In the genomic region with DNA sequence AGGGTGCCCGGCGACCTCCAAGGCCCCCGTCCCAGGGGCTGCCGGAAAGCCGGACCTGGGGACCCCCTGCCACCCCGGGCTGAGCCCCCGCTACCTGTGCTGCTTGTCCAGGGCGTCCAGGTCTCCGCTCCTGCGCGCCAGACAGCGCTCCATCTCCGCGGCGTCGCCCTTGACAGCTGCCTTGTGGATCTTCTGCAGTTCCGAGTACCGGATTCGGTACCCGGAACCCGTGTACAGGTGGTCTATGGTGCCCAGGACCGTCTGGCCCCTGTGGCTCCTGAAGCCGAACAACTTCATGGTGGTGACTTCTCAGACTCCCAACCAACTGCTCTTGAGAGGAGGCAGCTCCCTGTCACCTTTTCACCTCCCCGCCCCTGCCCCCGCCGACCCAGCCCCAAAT, we compare ENCODE assay signal across 8 cellular contexts.
A peak's percentile ranks its signal among the peaks of the same experiment; 100 is the strongest.
DNase-seq lines count a peak whose midpoint lies in the region; ATAC-seq, FAIRE-seq and TF ChIP-seq lines count a peak whose summit lies in the region.
"Not testable (repeated sequence)": the region's sequence is repeated elsewhere in the genome, so short reads cannot be mapped to it uniquely, and the experiment has no call there.

No MANE protein-coding gene starts in this region.

- H3K9me3 Mint-ChIP-seq in activated CD4-positive, alpha-beta memory T cell treated with anti-CD3 and anti-CD28 coated beads, Interleukin-2, amount 10 ng/mL, durations not matched to agents 7 days and 5 days = not testable (repeated sequence)

- peak overlapping the region; percentile 73 for H3K4me3 Mint-ChIP-seq in activated CD4-positive, alpha-beta memory T cell treated with anti-CD3 and anti-CD28 coated beads, Interleukin-2, amount 10 ng/mL, durations not matched to agents 7 days and 5 days

- POLR2A ChIA-PET in activated CD4-positive, alpha-beta memory T cell treated with anti-CD3 and anti-CD28 coated beads, Interleukin-2, amount 10 ng/mL, durations not matched to agents 7 days and 5 days (lab: Charles Lee) = not testable (repeated sequence)

- TF ChIP-seq CTCF in bronchial epithelial cell (IDR thresholded peaks at IDR 0.05; ENCODE audit: insufficient read depth, low read length, severe bottlenecking) = not testable (repeated sequence)

- not testable (repeated sequence) for H3K4me1 Mint-ChIP-seq in activated CD4-positive, alpha-beta memory T cell treated with anti-CD3 and anti-CD28 coated beads, Interleukin-2, amount 10 ng/mL, durations not matched to agents 7 days and 5 days

- H3K4me3 ChIP-seq in HAP-1 = peak overlapping the region; percentile 40
- H3K4me3 ChIP-seq in bronchial epithelial cell (ENCODE audit: low read depth, low read length) = peak overlapping the region; percentile 28
- peak overlapping the region in 5 of 7 experiments; percentile 29 to 42 (median 35) for H3K4me3 ChIP-seq in skin epidermis

- not testable (repeated sequence) for FAIRE-seq in bronchial epithelial cell (lab: Jason Lieb, UNC)

- H3K27me3 Mint-ChIP-seq in activated CD4-positive, alpha-beta memory T cell treated with anti-CD3 and anti-CD28 coated beads, Interleukin-2, amount 10 ng/mL, durations not matched to agents 7 days and 5 days = not testable (repeated sequence)

- intact Hi-C loops in left colon (cut with DNase I, micrococcal nuclease) = not testable (repeated sequence)

- peak; percentile 26 for ATAC-seq in GM18519 (IDR thresholded peaks at IDR 0.05; ENCODE audit: low FRiP score, unreplicated experiment)
- ATAC-seq in left colon = peak; percentile 39

- H3K27ac Mint-ChIP-seq in activated CD4-positive, alpha-beta memory T cell treated with anti-CD3 and anti-CD28 coated beads, Interleukin-2, amount 10 ng/mL, durations not matched to agents 7 days and 5 days = not testable (repeated sequence)

- not testable (repeated sequence) for H3K27ac ChIP-seq in skin epidermis

- H3K36me3 ChIP-seq in HAP-1 (replicated peaks); bronchial epithelial cell (ENCODE audit: control insufficient read depth, insufficient read depth, low read length): not testable (repeated sequence)

- not testable (repeated sequence) for H3K4me1 ChIP-seq in HAP-1

- DNase-seq in AG20443 (ENCODE audit: low spot score) (peak; percentile 1), HAP-1 (ENCODE audit: low spot score in 2 of 2) (peak in 1 of 2 experiments; percentile 10), HuH-7.5 (ENCODE audit: low spot score) (peak; percentile 2), left colon (peak in 1 of 2 donors; percentile 32)
- DNase-seq in activated CD4-positive, alpha-beta memory T cell treated with anti-CD3 and anti-CD28 coated beads, Interleukin-2, amount 10 ng/mL, durations not matched to agents 7 days and 5 days; bronchial epithelial cell (ENCODE audit: low read depth): not testable (repeated sequence)

- not testable (repeated sequence) for H3K27me3 ChIP-seq in HAP-1 (ENCODE audit: low read depth); bronchial epithelial cell (ENCODE audit: control insufficient read depth, insufficient read depth, low read length)

- in situ Hi-C loops in HAP-1 (cut with MboI; ENCODE audit: low sequenced_read_pairs) = not testable (repeated sequence)

- not testable (repeated sequence) for H3K9me3 ChIP-seq in HAP-1

- not testable (repeated sequence) for H3K36me3 Mint-ChIP-seq in activated CD4-positive, alpha-beta memory T cell treated with anti-CD3 and anti-CD28 coated beads, Interleukin-2, amount 10 ng/mL, durations not matched to agents 7 days and 5 days (ENCODE audit: low read depth)

- CTCF ChIA-PET in activated CD4-positive, alpha-beta memory T cell treated with anti-CD3 and anti-CD28 coated beads, Interleukin-2, amount 10 ng/mL, durations not matched to agents 7 days and 5 days (lab: Charles Lee) = not testable (repeated sequence)
